Comparison of ENCODE assay signal across 9 cellular contexts in genomic region chr2:190804182-190804795, GRCh38.
DNase-seq lines count a peak whose midpoint lies in the region; ATAC-seq and TF ChIP-seq lines count a peak whose summit lies in the region.
"Had no signal": no experiment of that assay in that cellular context is flagged by ENCODE, and none has a peak within 500 bp of the region (broad histone marks: within the 10 kb centered on the region; RNA-seq: fewer than 3 reads in every experiment).

No MANE protein-coding gene starts in this region.

- no peak overlapping the region for H3K56ac ChIP-seq in IMR-90 (ENCODE audit: extremely low read depth, insufficient read depth, low read length)

- in situ Hi-C loops in IMR-90 (cut with MboI; ENCODE audit: low sequenced_read_pairs): loop anchor here (10.0 kb wide), 1 partner anchor 719 kb away; no protein-coding TSS in a partner anchor

- no peaks in the 10 kb centered on the region for H3K27me3 Mint-ChIP-seq in naive thymus-derived CD4-positive, alpha-beta T cell
- H3K27me3 Mint-ChIP-seq in activated CD8-positive, alpha-beta memory T cell treated with anti-CD3 and anti-CD28 coated beads, Interleukin-2, amount 10 ng/mL, durations not matched to agents 7 days and 5 days: no peaks in the 10 kb centered on the region

- H3K23ac ChIP-seq in IMR-90 (ENCODE audit: low read depth, low read length): no peak overlapping the region

- no TSS peak for BruUV-seq in IMR-90 (replicated peaks; lab: Mats Ljungman, UMichigan)

- no peak overlapping the region for H3K4me3 Mint-ChIP-seq in naive thymus-derived CD4-positive, alpha-beta T cell
- H3K4me3 Mint-ChIP-seq in activated CD8-positive, alpha-beta memory T cell treated with anti-CD3 and anti-CD28 coated beads, Interleukin-2, amount 10 ng/mL, durations not matched to agents 7 days and 5 days: no peak overlapping the region
- H3K4me3 Mint-ChIP-seq: activated T-cell treated with anti-CD3 and anti-CD28 coated beads, Interleukin-2, amount 50 U/mL, for 72 hours had no signal

- CTCF ChIA-PET in IMR-90 (lab: Yijun Ruan, JAX): no interaction called here
- CTCF ChIA-PET in naive thymus-derived CD4-positive, alpha-beta T cell (lab: Charles Lee): interaction anchor here (0.7 kb wide), 1 partner anchor 427 kb away, joined by 3 read pairs; no protein-coding TSS in a partner anchor
- CTCF ChIA-PET in activated CD8-positive, alpha-beta memory T cell treated with anti-CD3 and anti-CD28 coated beads, Interleukin-2, amount 10 ng/mL, durations not matched to agents 7 days and 5 days (lab: Charles Lee): interaction anchor here (0.8 to 1.6 kb wide), 4 partner anchors 8 to 422 kb away, joined by 4 to 5 read pairs (median 4); no protein-coding TSS in a partner anchor

- POLR2A ChIA-PET in IMR-90 (lab: Charles Lee; ENCODE audit: unreplicated experiment): no interaction called here
- POLR2A ChIA-PET in naive thymus-derived CD4-positive, alpha-beta T cell (lab: Charles Lee): no interaction called here

- H3K27me3 ChIP-seq in IMR-90 (ENCODE audit: control insufficient read depth, insufficient read depth, low read length): no peaks in the 10 kb centered on the region
- H3K27me3 ChIP-seq in naive thymus-derived CD4-positive, alpha-beta T cell (ENCODE audit: control insufficient read depth in 2 of 2, insufficient read depth in 2 of 2, low read length in 2 of 2): no peaks in the 10 kb centered on the region

- ATAC-seq in IMR-90 (ENCODE audit: low read depth): peak; percentile 76
- ATAC-seq in naive thymus-derived CD4-positive, alpha-beta T cell: no peak
- ATAC-seq in HG02678 (IDR thresholded peaks at IDR 0.05; ENCODE audit: unreplicated experiment): no peak
- no peak for ATAC-seq in GM21723 (IDR thresholded peaks at IDR 0.05; ENCODE audit: unreplicated experiment)
- ATAC-seq in activated CD8-positive, alpha-beta memory T cell treated with anti-CD3 and anti-CD28 coated beads, Interleukin-2, amount 10 ng/mL, durations not matched to agents 7 days and 5 days: no peak
- ATAC-seq: activated T-cell treated with anti-CD3 and anti-CD28 coated beads, Interleukin-2, amount 50 U/mL, for 72 hours had no signal

- H3K9ac ChIP-seq in IMR-90 (ENCODE audit: low read depth, low read length): no peak overlapping the region

- no peak overlapping the region for H3K4me3 ChIP-seq in IMR-90 (ENCODE audit: insufficient read depth, low read depth, low read length)
- H3K4me3 ChIP-seq in cardiac fibroblast (replicated peaks in 1 of 2; ENCODE audit: low read depth in 2 of 2, low read length in 2 of 2): no peak overlapping the region
- no peak overlapping the region for H3K4me3 ChIP-seq in naive thymus-derived CD4-positive, alpha-beta T cell (ENCODE audit: low read length)

- intact Hi-C loops in IMR-90 (cut with micrococcal nuclease): loop anchor here (1.0 to 10.0 kb wide), 3 partner anchors 23 to 715 kb away; no protein-coding TSS in a partner anchor
- intact Hi-C loops in naive thymus-derived CD4-positive, alpha-beta T cell (cut with micrococcal nuclease): loop anchor here (1.0 to 10.0 kb wide), 7 partner anchors 167 to 1139 kb away; partner anchors contain the start of gene ASNSD1 (in 1 of the 2)

- no peak overlapping the region for H2BK5ac ChIP-seq in IMR-90 (ENCODE audit: low read depth, low read length, poor library complexity, severe bottlenecking)

- no peak overlapping the region for H2AFZ ChIP-seq in IMR-90 (replicated peaks; ENCODE audit: low read length, poor library complexity)

- dilution Hi-C loops in IMR-90 (cut with HindIII; ENCODE audit: low sequenced_read_pairs, unreplicated experiment): no loop called here

- no peak overlapping the region for H4K5ac ChIP-seq in IMR-90 (ENCODE audit: low read depth, low read length)

- no peaks in the 10 kb centered on the region; the same call in 1 of the 2 replicates for H3K4me1 ChIP-seq in IMR-90 (ENCODE audit: control insufficient read depth, insufficient read depth, low read length)
- H3K4me1 ChIP-seq in naive thymus-derived CD4-positive, alpha-beta T cell (ENCODE audit: control insufficient read depth in 2 of 2, insufficient read depth in 2 of 2, low read length in 2 of 2): no peaks in the 10 kb centered on the region

- no peak overlapping the region for H3K4me2 ChIP-seq in IMR-90 (ENCODE audit: low read depth, low read length)

- TF ChIP-seq POLR2A in IMR-90 (IDR thresholded peaks at IDR 0.05; ENCODE audit: low read depth, low read length): no peak

- no peaks in the 10 kb centered on the region for H3K36me3 ChIP-seq in IMR-90 (ENCODE audit: control insufficient read depth, insufficient read depth, low read length)
- H3K36me3 ChIP-seq in naive thymus-derived CD4-positive, alpha-beta T cell (ENCODE audit: control insufficient read depth in 2 of 3, insufficient read depth in 3 of 3, low read length in 3 of 3): no peaks in the 10 kb centered on the region

- H3K27ac ChIP-seq in IMR-90 (ENCODE audit: insufficient read depth, low read length): no peak overlapping the region
- H3K27ac ChIP-seq in naive thymus-derived CD4-positive, alpha-beta T cell (ENCODE audit: low read depth, low read length): no peak overlapping the region

- no peaks in the 10 kb centered on the region for H3K36me3 Mint-ChIP-seq in naive thymus-derived CD4-positive, alpha-beta T cell
- H3K36me3 Mint-ChIP-seq in activated CD8-positive, alpha-beta memory T cell treated with anti-CD3 and anti-CD28 coated beads, Interleukin-2, amount 10 ng/mL, durations not matched to agents 7 days and 5 days: no peaks in the 10 kb centered on the region

- TF ChIP-seq RAD21 in IMR-90 (IDR thresholded peaks at IDR 0.05; ENCODE audit: low read length): peak; percentile 78

- H3K4ac ChIP-seq in IMR-90 (ENCODE audit: low read depth, low read length): no peak overlapping the region

- H2BK20ac ChIP-seq in IMR-90 (ENCODE audit: low read depth, low read length): no peak overlapping the region

- no peak overlapping the region for H3K14ac ChIP-seq in IMR-90 (replicated peaks; ENCODE audit: low read depth, low read length)

- H3K27ac Mint-ChIP-seq in naive thymus-derived CD4-positive, alpha-beta T cell: no peak overlapping the region
- no peak overlapping the region for H3K27ac Mint-ChIP-seq in activated CD8-positive, alpha-beta memory T cell treated with anti-CD3 and anti-CD28 coated beads, Interleukin-2, amount 10 ng/mL, durations not matched to agents 7 days and 5 days
- H3K27ac Mint-ChIP-seq: activated T-cell treated with anti-CD3 and anti-CD28 coated beads, Interleukin-2, amount 50 U/mL, for 72 hours had no signal

- peaks cover 0 to 9% (median 0%) of the 10 kb centered on the region in 7 donors for H3K4me1 Mint-ChIP-seq in naive thymus-derived CD4-positive, alpha-beta T cell
- peaks cover 3% of the 10 kb centered on the region for H3K4me1 Mint-ChIP-seq in activated CD8-positive, alpha-beta memory T cell treated with anti-CD3 and anti-CD28 coated beads, Interleukin-2, amount 10 ng/mL, durations not matched to agents 7 days and 5 days

- no peak overlapping the region for H4K91ac ChIP-seq in IMR-90 (ENCODE audit: insufficient read depth, low read depth, low read length)

- peak; percentile 49 for DNase-seq in CD1c-positive myeloid dendritic cell (ENCODE audit: extremely low spot score)
- DNase-seq in IMR-90: peak; percentile 49
- DNase-seq in cardiac fibroblast (ENCODE audit: low read depth in 2 of 2): peak; percentile 59 to 64
- DNase-seq in naive thymus-derived CD4-positive, alpha-beta T cell: peak in 5 of 9 donors; percentile 6 to 19 (median 13)
- no peak for DNase-seq in mucosa of gallbladder (ENCODE audit: low spot score)
- DNase-seq in activated CD8-positive, alpha-beta memory T cell treated with anti-CD3 and anti-CD28 coated beads, Interleukin-2, amount 10 ng/mL, durations not matched to agents 7 days and 5 days: no peak

- peaks cover 0 to 2% (median 0%) of the 10 kb centered on the region in 11 donors for H3K9me3 Mint-ChIP-seq in naive thymus-derived CD4-positive, alpha-beta T cell
- H3K9me3 Mint-ChIP-seq in activated CD8-positive, alpha-beta memory T cell treated with anti-CD3 and anti-CD28 coated beads, Interleukin-2, amount 10 ng/mL, durations not matched to agents 7 days and 5 days (ENCODE audit: low read depth): no peaks in the 10 kb centered on the region
- H3K9me3 Mint-ChIP-seq: activated T-cell treated with anti-CD3 and anti-CD28 coated beads, Interleukin-2, amount 50 U/mL, for 72 hours had no signal

- H4K8ac ChIP-seq in IMR-90 (ENCODE audit: low read depth in 2 of 2, low read length in 2 of 2): no peak overlapping the region

- H4K20me1 ChIP-seq in IMR-90 (ENCODE audit: insufficient read depth, low read length): no peaks in the 10 kb centered on the region

- WGBS in IMR-90 (ENCODE audit: extremely low coverage in 2 of 2, insufficient read length in 1 of 2), 2 experiments: no CpG with 5 or more reads among the region's 5 CpGs

- no peak overlapping the region for H2AK9ac ChIP-seq in IMR-90 (replicated peaks; ENCODE audit: low read depth, low read length, poor library complexity)

- TF ChIP-seq CTCF in IMR-90 (conservative IDR thresholded peaks at IDR 0.05; ENCODE audit: low read depth, low read length) (peak; percentile 75), cardiac fibroblast (IDR thresholded peaks at IDR 0.05; ENCODE audit: low read depth, low read length) (peak; percentile 61)

- H3K9me3 ChIP-seq in IMR-90 (ENCODE audit: control insufficient read depth, insufficient read depth, low read length): no peaks in the 10 kb centered on the region
- no peaks in the 10 kb centered on the region for H3K9me3 ChIP-seq in naive thymus-derived CD4-positive, alpha-beta T cell (ENCODE audit: control insufficient read depth in 2 of 3, low read length in 3 of 3)

- no peak overlapping the region for H2AK5ac ChIP-seq in IMR-90 (ENCODE audit: low read depth, low read length)

- H2BK15ac ChIP-seq in IMR-90 (ENCODE audit: low read depth, low read length): no peak overlapping the region

- no peak overlapping the region for H2BK120ac ChIP-seq in IMR-90 (ENCODE audit: low read depth, low read length)

- no peaks in the 10 kb centered on the region for H3K79me1 ChIP-seq in IMR-90 (ENCODE audit: low read depth in 1 of 2, low read length in 2 of 2)

- no peaks in the 10 kb centered on the region for H3K9me1 ChIP-seq in IMR-90 (ENCODE audit: insufficient read depth, low read length)

- H3K18ac ChIP-seq in IMR-90 (ENCODE audit: low read depth, low read length): no peak overlapping the region

TF ChIP-seq in IMR-90, 13 proteins besides CTCF, POLR2A, EP300 and RAD21:
- no peak for TF ChIP-seq RCOR1 (IDR thresholded peaks at IDR 0.05; ENCODE audit: insufficient replicate concordance, low read length)
- peak; percentile 82 for TF ChIP-seq SMC3 (IDR thresholded peaks at IDR 0.05; ENCODE audit: low read depth, low read length)
- no peak for TF ChIP-seq MAFK (IDR thresholded peaks at IDR 0.05; ENCODE audit: low read depth, low read length)

Comparison
In these comparisons a context has a peak if more than half of its experiments do, and no peak if none do; other contexts are left out.
1. DNase-seq: peak in CD1c-positive myeloid dendritic cell (single experiment), IMR-90 (single experiment), cardiac fibroblast (2 of 2) and naive thymus-derived CD4-positive, alpha-beta T cell (5 of 9); none in mucosa of gallbladder (single experiment) and activated CD8-positive, alpha-beta memory T cell treated with anti-CD3 and anti-CD28 coated beads, Interleukin-2, amount 10 ng/mL, durations not matched to agents 7 days and 5 days (single experiment).